In genomic region chr13:90414691-90415596, GRCh38 we compare ENCODE assay signal across 9 cellular contexts.
A peak's percentile ranks its signal among the peaks of the same experiment; 100 is the strongest.
DNase-seq lines count a peak whose midpoint lies in the region; ATAC-seq and TF ChIP-seq lines count a peak whose summit lies in the region.
"Had no signal": no experiment of that assay in that cellular context is flagged by ENCODE, and none has a peak within 500 bp of the region (broad histone marks: within the 10 kb centered on the region; RNA-seq: fewer than 3 reads in every experiment).

No MANE protein-coding gene starts in this region.

- H2AFZ ChIP-seq in GM23338: no peak overlapping the region

- peaks cover 20% of the 10 kb centered on the region for H3K4me1 Mint-ChIP-seq in GM23338
- peaks cover 13% of the 10 kb centered on the region for H3K4me1 Mint-ChIP-seq in endodermal cell
- peaks cover 30% of the 10 kb centered on the region for H3K4me1 Mint-ChIP-seq in osteocyte (ENCODE audit: unreplicated experiment)
- H3K4me1 Mint-ChIP-seq: activated CD4-positive, alpha-beta T cell treated with anti-CD3 and anti-CD28 coated beads, Interleukin-2, amount 10 ng/mL, durations not matched to agents 7 days and 5 days had no signal

- H3K27ac Mint-ChIP-seq in GM23338: peak overlapping the region; percentile 43; the same call in 1 of the 2 replicates
- no peak overlapping the region for H3K27ac Mint-ChIP-seq in endodermal cell
- H3K27ac Mint-ChIP-seq in osteocyte (ENCODE audit: unreplicated experiment): peak overlapping the region; percentile 85
- H3K27ac Mint-ChIP-seq: activated CD4-positive, alpha-beta T cell treated with anti-CD3 and anti-CD28 coated beads, Interleukin-2, amount 10 ng/mL, durations not matched to agents 7 days and 5 days had no signal

- no peaks in the 10 kb centered on the region for H3K27me3 ChIP-seq in GM23338 (ENCODE audit: insufficient read depth)
- no peaks in the 10 kb centered on the region for H3K27me3 ChIP-seq in Panc1 (ENCODE audit: control insufficient read depth, insufficient read depth, low read length)
- H3K27me3 ChIP-seq in endodermal cell (ENCODE audit: control insufficient read depth, insufficient read depth, low read length, poor library complexity, severe bottlenecking): no peaks in the 10 kb centered on the region

- H4K20me1 ChIP-seq in GM23338 (replicated peaks; ENCODE audit: insufficient read depth): no peaks in the 10 kb centered on the region

- no peaks in the 10 kb centered on the region for H3K79me2 ChIP-seq in GM23338 (replicated peaks; ENCODE audit: insufficient read depth)

- intact Hi-C loops in Panc1 (cut with micrococcal nuclease; ENCODE audit: unreplicated experiment): no loop called here

- H3K27ac ChIP-seq in GM23338 (ENCODE audit: low read depth) (no peak overlapping the region), Panc1 (ENCODE audit: low read length) (peak overlapping the region; percentile 66; the same call in 1 of the 2 replicates), endodermal cell (ENCODE audit: low read depth, low read length) (no peak overlapping the region)

- ATAC-seq in GM23338 (no peak; the same call in 2 of the 3 replicates), Panc1 (peak; percentile 84), GM21423 (IDR thresholded peaks at IDR 0.05; ENCODE audit: unreplicated experiment) (no peak), GM19452 (IDR thresholded peaks at IDR 0.05; ENCODE audit: unreplicated experiment) (no peak)

- no peaks in the 10 kb centered on the region for H3K36me3 Mint-ChIP-seq in GM23338 (ENCODE audit: low read depth)
- H3K36me3 Mint-ChIP-seq in endodermal cell (ENCODE audit: low read depth): no peaks in the 10 kb centered on the region
- no peaks in the 10 kb centered on the region for H3K36me3 Mint-ChIP-seq in osteocyte (ENCODE audit: unreplicated experiment)

- POLR2A ChIA-PET in Panc1 (lab: Charles Lee): no interaction called here

- H3K4me3 ChIP-seq in GM23338 (no peak overlapping the region), Panc1 (ENCODE audit: low read depth in 2 of 2, low read length in 2 of 2) (no peak overlapping the region), endodermal cell (ENCODE audit: low read length) (no peak overlapping the region)

- in situ Hi-C loops in Panc1 (cut with HindIII; ENCODE audit: low pct_unique_long_range_greater_than_20kb, low sequenced_read_pairs): no loop called here

- DNase-seq in GM23338 (ENCODE audit: low spot score) (peak; percentile 19), Panc1 (ENCODE audit: low read depth, low spot score) (peak; percentile 1), endodermal cell (peak; percentile 70), osteocyte (ENCODE audit: extremely low spot score, unreplicated experiment) (no peak), retina (no peak)
- DNase-seq in activated CD4-positive, alpha-beta T cell treated with anti-CD3 and anti-CD28 coated beads for 4 hours: no peak
- DNase-seq: activated CD4-positive, alpha-beta T cell treated with anti-CD3 and anti-CD28 coated beads, Interleukin-2, amount 10 ng/mL, durations not matched to agents 7 days and 5 days had no signal

- no peak overlapping the region for H3K4me2 ChIP-seq in GM23338

- H3K9me3 ChIP-seq in Panc1 (ENCODE audit: control insufficient read depth, insufficient read depth, low read depth, low read length) (no peaks in the 10 kb centered on the region), endodermal cell (ENCODE audit: control insufficient read depth, low read length) (no peaks in the 10 kb centered on the region)

- H3K4me1 ChIP-seq in GM23338 (ENCODE audit: insufficient read depth): peaks cover 12% of the 10 kb centered on the region
- H3K4me1 ChIP-seq in Panc1 (ENCODE audit: control insufficient read depth, insufficient read depth, low read length): no peaks in the 10 kb centered on the region
- H3K4me1 ChIP-seq in endodermal cell (ENCODE audit: control insufficient read depth, insufficient read depth, low read length): no peaks in the 10 kb centered on the region

- no peaks in the 10 kb centered on the region for H3F3A ChIP-seq in GM23338 (replicated peaks; ENCODE audit: low read depth)

- TF ChIP-seq CTCF in GM23338 (conservative IDR thresholded peaks at IDR 0.05; ENCODE audit: low read depth in 2 of 2): no peak
- TF ChIP-seq CTCF in Panc1 (IDR thresholded peaks at IDR 0.05): no peak
- no peak for TF ChIP-seq CTCF in endodermal cell (conservative IDR thresholded peaks at IDR 0.05)
- no peak for TF ChIP-seq CTCF in osteocyte (IDR thresholded peaks at IDR 0.05)

- H3K27me3 Mint-ChIP-seq in GM23338 (ENCODE audit: insufficient read depth, low read depth, poor library complexity) (peaks cover 6% of the 10 kb centered on the region), endodermal cell (ENCODE audit: insufficient read depth) (no peaks in the 10 kb centered on the region), osteocyte (ENCODE audit: unreplicated experiment) (no peaks in the 10 kb centered on the region)
- H3K27me3 Mint-ChIP-seq: activated CD4-positive, alpha-beta T cell treated with anti-CD3 and anti-CD28 coated beads, Interleukin-2, amount 10 ng/mL, durations not matched to agents 7 days and 5 days had no signal

- BruUV-seq in Panc1 (replicated peaks; lab: Mats Ljungman, UMichigan): no TSS peak

- H3K36me3 ChIP-seq in GM23338 (ENCODE audit: insufficient read depth) (no peaks in the 10 kb centered on the region), Panc1 (ENCODE audit: control insufficient read depth, insufficient read depth, low read length) (no peaks in the 10 kb centered on the region), endodermal cell (ENCODE audit: control insufficient read depth, insufficient read depth, low read length) (no peaks in the 10 kb centered on the region)

- WGBS in endodermal cell (ENCODE audit: insufficient coverage in 1 of 2, insufficient read length in 1 of 2), 2 experiments: 77 to 83% methylated on average over 1 to 2 of the region's 3 CpGs

- H3K4me3 Mint-ChIP-seq in GM23338: no peak overlapping the region
- no peak overlapping the region for H3K4me3 Mint-ChIP-seq in endodermal cell
- H3K4me3 Mint-ChIP-seq in osteocyte (ENCODE audit: unreplicated experiment): no peak overlapping the region
- H3K4me3 Mint-ChIP-seq: activated CD4-positive, alpha-beta T cell treated with anti-CD3 and anti-CD28 coated beads, Interleukin-2, amount 10 ng/mL, durations not matched to agents 7 days and 5 days had no signal

- H3K9ac ChIP-seq in endodermal cell (ENCODE audit: extremely low read depth, low read length, poor library complexity, severe bottlenecking): no peak overlapping the region

- no peaks in the 10 kb centered on the region for H3K9me3 Mint-ChIP-seq in GM23338
- H3K9me3 Mint-ChIP-seq in endodermal cell: no peaks in the 10 kb centered on the region
- peaks cover 3% of the 10 kb centered on the region for H3K9me3 Mint-ChIP-seq in osteocyte (ENCODE audit: unreplicated experiment)
- H3K9me3 Mint-ChIP-seq: activated CD4-positive, alpha-beta T cell treated with anti-CD3 and anti-CD28 coated beads, Interleukin-2, amount 10 ng/mL, durations not matched to agents 7 days and 5 days had no signal

- CTCF ChIA-PET in Panc1 (lab: Charles Lee): no interaction called here

- H3K9me2 ChIP-seq in GM23338 (ENCODE audit: insufficient read depth): no peaks in the 10 kb centered on the region

TF ChIP-seq in GM23338, 12 proteins besides CTCF, POLR2A, EP300 and RAD21:
- no peak for TF ChIP-seq CREB1 (CRISPR knock-in tag; IDR thresholded peaks at IDR 0.05; ENCODE audit: low read depth)
- no peak for TF ChIP-seq REST (IDR thresholded peaks at IDR 0.05; ENCODE audit: unreplicated experiment)
- no peak for TF ChIP-seq NANOG (IDR thresholded peaks at IDR 0.05; ENCODE audit: borderline replicate concordance)
- no peak for TF ChIP-seq ZNF331 (CRISPR knock-in tag; IDR thresholded peaks at IDR 0.05; ENCODE audit: low read depth)

Comparison
In these comparisons a context has a peak if more than half of its experiments do, and no peak if none do; other contexts are left out.
1. DNase-seq: peak in GM23338 (single experiment), Panc1 (single experiment) and endodermal cell (single experiment); none in osteocyte (single experiment), retina (single experiment) and activated CD4-positive, alpha-beta T cell treated with anti-CD3 and anti-CD28 coated beads for 4 hours (0 of 2).